In genomic region chr20:13220857-13221297, GRCh38 we compare ENCODE assay signal across 8 cellular contexts. TPM values are rescaled to one million over a fixed set of nuclear protein-coding genes. Genes with fewer than 3 reads are reported as not detected.
DNase-seq lines count a peak whose midpoint lies in the region; ATAC-seq, FAIRE-seq and TF ChIP-seq lines count a peak whose summit lies in the region.

TSS of gene ISM1 (plus strand) at chr20:13221274. CDS start at chr20:13221777, 503 bp downstream.

- peak within 1 kb of the TSS; percentile 71 for H3K4me3 ChIP-seq in effector memory CD4-positive, alpha-beta T cell (ENCODE audit: insufficient read depth, low read depth, low read length, poor library complexity, severe bottlenecking)
- peak within 1 kb of the TSS; percentile 40 to 79 for H3K4me3 ChIP-seq in muscle layer of duodenum (ENCODE audit: low read depth in 1 of 2, low read length in 2 of 2)
- H3K4me3 ChIP-seq in suprapubic skin = peak within 1 kb of the TSS; percentile 81

- no peaks in the 10 kb centered on the region for H3K36me3 ChIP-seq in effector memory CD4-positive, alpha-beta T cell (ENCODE audit: control insufficient read depth, insufficient read depth, low read length)
- no peaks in the 10 kb centered on the region for H3K36me3 ChIP-seq in muscle layer of duodenum (ENCODE audit: control insufficient read depth in 1 of 2, insufficient read depth in 2 of 2, low read length in 2 of 2)
- H3K36me3 ChIP-seq in suprapubic skin = no peaks in the 10 kb centered on the region

- DNase-seq in COLO668 (lab: John Stamatoyannopoulos, UW; ENCODE audit: unreplicated experiment) (peak; percentile 67), activated B cell treated with CpG ODN at 0.5 μM for 24 hours (no peak), suprapubic skin (ENCODE audit: low spot score in 2 of 2) (no peak), RCC 7860 (ENCODE audit: low spot score) (no peak), NOMO-1 treated with dmso at 0.1 percent for 144 hours (lab: John Stamatoyannopoulos, UW; ENCODE audit: unreplicated experiment) (no peak)
- peak in 1 of 3 donors; percentile 6 for DNase-seq in effector memory CD4-positive, alpha-beta T cell

- ATAC-seq in HG02588 (IDR thresholded peaks at IDR 0.05; ENCODE audit: unreplicated experiment) (peak; percentile 24), activated B cell treated with CpG ODN at 0.5 μM for 24 hours (ENCODE audit: low read depth) (no peak)

- no peak within 1 kb of the TSS for H3K27ac Mint-ChIP-seq in activated B cell treated with CpG ODN at 0.5 μM for 24 hours

- H3K36me3 Mint-ChIP-seq in activated B cell treated with CpG ODN at 0.5 μM for 24 hours (ENCODE audit: low read depth) = no peaks in the 10 kb centered on the region

- H3K4me1 ChIP-seq in effector memory CD4-positive, alpha-beta T cell (ENCODE audit: control insufficient read depth, insufficient read depth, low read length, poor library complexity, severe bottlenecking) = peaks cover 9% of the 10 kb centered on the region
- peaks cover 0 to 27% of the 10 kb centered on the region in 2 donors for H3K4me1 ChIP-seq in muscle layer of duodenum (ENCODE audit: control insufficient read depth in 1 of 2, insufficient read depth in 2 of 2, low read length in 2 of 2)
- peaks cover 28% of the 10 kb centered on the region for H3K4me1 ChIP-seq in suprapubic skin

- peaks cover 12% of the 10 kb centered on the region for H3K4me1 Mint-ChIP-seq in activated B cell treated with CpG ODN at 0.5 μM for 24 hours

- H3K9me3 Mint-ChIP-seq in activated B cell treated with CpG ODN at 0.5 μM for 24 hours = no peaks in the 10 kb centered on the region

- TF ChIP-seq EP300 in suprapubic skin (IDR thresholded peaks at IDR 0.05) = no peak

- CTCF ChIA-PET in activated B cell treated with CpG ODN at 0.5 μM for 24 hours (lab: Charles Lee) = no interaction called here

- peaks cover 62% of the 10 kb centered on the region for H3K27me3 Mint-ChIP-seq in activated B cell treated with CpG ODN at 0.5 μM for 24 hours

- intact Hi-C loops in activated B cell treated with CpG ODN at 0.5 μM for 24 hours (cut with micrococcal nuclease) = no loop called here

- WGBS in suprapubic skin = 0% methylated on average over 26 of the region's 39 CpGs

- peak within 1 kb of the TSS; percentile 70 for H3K4me3 Mint-ChIP-seq in activated B cell treated with CpG ODN at 0.5 μM for 24 hours

- TF ChIP-seq CTCF in activated B cell treated with CpG ODN at 0.5 μM for 24 hours (IDR thresholded peaks at IDR 0.05) = no peak
- no peak for TF ChIP-seq CTCF in suprapubic skin (IDR thresholded peaks at IDR 0.05)

- H3K9me3 ChIP-seq in effector memory CD4-positive, alpha-beta T cell (ENCODE audit: control insufficient read depth, low read length) = no peaks in the 10 kb centered on the region
- H3K9me3 ChIP-seq in muscle layer of duodenum (ENCODE audit: control insufficient read depth in 1 of 2, low read length in 2 of 2) = no peaks in the 10 kb centered on the region
- H3K9me3 ChIP-seq in suprapubic skin = no peaks in the 10 kb centered on the region

- peak within 1 kb of the TSS; percentile 45 for H3K27ac ChIP-seq in effector memory CD4-positive, alpha-beta T cell (ENCODE audit: insufficient read depth, low read length, poor library complexity, severe bottlenecking)
- no peak within 1 kb of the TSS for H3K27ac ChIP-seq in muscle layer of duodenum (ENCODE audit: low read length)
- H3K27ac ChIP-seq in suprapubic skin = peak within 1 kb of the TSS; percentile 87

- FAIRE-seq in RCC 7860 (lab: Jason Lieb, UNC) = no peak

- H3K27me3 ChIP-seq in effector memory CD4-positive, alpha-beta T cell (replicated peaks; ENCODE audit: control insufficient read depth, insufficient read depth, low read length, poor library complexity, severe bottlenecking) = peaks cover 4% of the 10 kb centered on the region
- peaks cover 26% of the 10 kb centered on the region for H3K27me3 ChIP-seq in muscle layer of duodenum (ENCODE audit: low read depth, low read length)
- H3K27me3 ChIP-seq in suprapubic skin = peaks cover 24% of the 10 kb centered on the region

- POLR2A ChIA-PET in activated B cell treated with CpG ODN at 0.5 μM for 24 hours (lab: Charles Lee) = no interaction called here

- TF ChIP-seq POLR2A in suprapubic skin (IDR thresholded peaks at IDR 0.05) = no peak

RNA-seq across cellular contexts. Expression of gene ISM1, which starts in this region (rescaled TPM):
- total RNA-seq in activated B cell treated with CpG ODN at 0.5 μM for 24 hours (not detected in 2 replicates), suprapubic skin (10 to 100 TPM in 3 of 4 donors, 1 to 10 TPM in 1; 9.0 to 21.8 (median 12.9) TPM)
